8 cellular contexts compared by ENCODE assay signal in the genomic region with DNA sequence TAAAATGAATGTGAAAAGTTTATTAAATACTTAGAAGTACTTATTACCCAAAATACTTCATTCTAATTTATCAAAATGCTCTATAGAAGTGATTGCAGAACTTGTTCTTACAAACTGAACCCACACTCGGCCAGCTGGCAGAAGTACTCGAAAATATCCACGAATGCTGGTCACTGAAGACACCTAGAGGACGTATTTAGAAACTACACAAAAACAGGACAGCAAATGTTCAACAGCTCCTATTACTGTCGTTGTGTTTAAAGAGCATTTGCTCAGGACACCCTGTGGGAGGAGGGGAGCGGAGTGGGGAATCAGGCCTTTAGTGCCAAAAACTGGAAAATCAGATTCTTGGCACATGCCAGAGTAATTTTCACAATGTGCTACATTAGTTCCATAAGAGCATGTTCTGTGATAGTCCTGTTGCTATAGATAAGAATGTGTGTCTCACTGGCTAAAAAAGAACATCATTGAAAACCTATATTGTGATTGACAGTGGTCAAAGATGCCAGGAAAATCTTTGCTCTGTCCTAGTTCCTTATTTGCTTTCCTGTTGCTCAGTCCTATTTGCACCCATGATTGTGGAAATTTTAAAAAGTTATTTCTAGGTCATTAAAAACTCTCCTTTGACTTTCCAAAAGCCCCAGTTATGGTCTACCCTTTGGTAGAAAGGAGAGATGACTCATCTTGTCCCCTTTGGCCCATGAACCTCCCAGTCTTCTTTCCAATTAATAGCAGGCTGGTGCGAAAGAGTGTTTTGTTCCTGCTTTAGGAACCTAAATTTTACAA. TPM values are rescaled to one million over a fixed set of nuclear protein-coding genes. Genes with fewer than 3 reads are reported as not detected.
A peak's percentile ranks its signal among the peaks of the same experiment; 100 is the strongest.
DNase-seq lines count a peak whose midpoint lies in the region; ATAC-seq, FAIRE-seq and TF ChIP-seq lines count a peak whose summit lies in the region.

No MANE protein-coding gene starts in this region.

- 13 to 14% methylated on average over 7 of the region's 7 CpGs for WGBS in pancreas, 2 donors

- no peak overlapping the region for H3K4me3 Mint-ChIP-seq in glutamatergic neuron (ENCODE audit: unreplicated experiment)

- ATAC-seq in GM21381 (IDR thresholded peaks at IDR 0.05; ENCODE audit: unreplicated experiment) (peak; percentile 69), pancreas (peak; percentile 70 to 95 (median 93)), HG02970 (IDR thresholded peaks at IDR 0.05; ENCODE audit: low FRiP score, unreplicated experiment) (no peak)

- H4K20me1 ChIP-seq in Karpas-422 (ENCODE audit: insufficient read depth, low read depth, low read length), result no peaks in the 10 kb centered on the region
- no peaks in the 10 kb centered on the region for H4K20me1 ChIP-seq in PC-9 (ENCODE audit: insufficient read depth)

- no peaks in the 10 kb centered on the region for H3K27me3 ChIP-seq in Karpas-422 (ENCODE audit: low read length)
- no peaks in the 10 kb centered on the region for H3K27me3 ChIP-seq in PC-9 (ENCODE audit: insufficient read depth, low read depth)
- H3K27me3 ChIP-seq in pancreas, result no peaks in the 10 kb centered on the region

- BruUV-seq in PC-9 (replicated peaks; lab: Mats Ljungman, UMichigan), result no TSS peak

- POLR2A ChIA-PET in PC-9 (lab: Charles Lee; ENCODE audit: unreplicated experiment), result interaction anchor here (0.6 kb wide), 1 partner anchor 50 kb away, joined by 4 read pairs; no protein-coding TSS in a partner anchor

- intact Hi-C loops in PC-9 (cut with micrococcal nuclease; ENCODE audit: unreplicated experiment) (loop anchor here (5.0 to 10.0 kb wide), 5 partner anchors 492 to 1837 kb away; partner anchors contain the start of gene ARID5B), pancreas (cut with DNase I) (loop anchor here in 1 of 3 donors (5.0 kb wide), 1 partner anchor 487 kb away; no protein-coding TSS in a partner anchor)

- no peaks in the 10 kb centered on the region for H3K36me3 Mint-ChIP-seq in glutamatergic neuron (ENCODE audit: unreplicated experiment)

- H3K4me1 ChIP-seq in Karpas-422 (ENCODE audit: low read length), result no peaks in the 10 kb centered on the region
- H3K4me1 ChIP-seq in PC-9 (replicated peaks; ENCODE audit: insufficient read depth), result no peaks in the 10 kb centered on the region
- no peaks in the 10 kb centered on the region for H3K4me1 ChIP-seq in pancreas

- H3K4me3 ChIP-seq in Karpas-422 (ENCODE audit: low read length), result no peak overlapping the region
- no peak overlapping the region for H3K4me3 ChIP-seq in PC-9
- no peak overlapping the region for H3K4me3 ChIP-seq in pancreas

- no peak overlapping the region for H2AFZ ChIP-seq in Karpas-422 (ENCODE audit: low read length)
- no peak overlapping the region for H2AFZ ChIP-seq in PC-9

- H3K36me3 ChIP-seq in Karpas-422 (ENCODE audit: insufficient read depth, low read length) (no peaks in the 10 kb centered on the region), PC-9 (ENCODE audit: low read depth) (no peaks in the 10 kb centered on the region), pancreas (no peaks in the 10 kb centered on the region)

- H3K4me2 ChIP-seq in Karpas-422 (ENCODE audit: low read depth, low read length, poor library complexity, severe bottlenecking) (no peak overlapping the region), PC-9 (no peak overlapping the region)

- no peak overlapping the region for H3K27ac ChIP-seq in Karpas-422 (ENCODE audit: low read length)
- no peak overlapping the region for H3K27ac ChIP-seq in PC-9
- H3K27ac ChIP-seq in pancreas, result no peak overlapping the region

- no peaks in the 10 kb centered on the region for H3K9me3 ChIP-seq in Karpas-422 (ENCODE audit: low read length)
- no peaks in the 10 kb centered on the region for H3K9me3 ChIP-seq in PC-9 (ENCODE audit: insufficient read depth, low read depth)
- no peaks in the 10 kb centered on the region for H3K9me3 ChIP-seq in pancreas

- FAIRE-seq in pancreas (lab: Jason Lieb, UNC), result peak; percentile 94

- no peak overlapping the region for H3K27ac Mint-ChIP-seq in glutamatergic neuron (ENCODE audit: unreplicated experiment)

- CTCF ChIA-PET in PC-9 (lab: Charles Lee), result no interaction called here

- H3K79me2 ChIP-seq in Karpas-422 (ENCODE audit: low read length) (no peaks in the 10 kb centered on the region), PC-9 (ENCODE audit: low read depth) (no peaks in the 10 kb centered on the region)

- DNase-seq in DMS 273 treated with DMSO at 0.1 percent for 48 hours (lab: John Stamatoyannopoulos, UW) (peak; percentile 66), Karpas-422 (peak; percentile 84), PC-9 (peak; percentile 24 to 53), glutamatergic neuron (peak; percentile 24), pancreas (peak in 4 of 6 donors; percentile 26 to 48 (median 33))
- DNase-seq in activated gamma-delta T cell treated with anti-CD3 and anti-CD28 coated beads, Interleukin-2, amount 50 U/mL, for 16 hours (ENCODE audit: low read depth), result peak; percentile 25

- no peaks in the 10 kb centered on the region for H3K9me2 ChIP-seq in Karpas-422 (replicated peaks; ENCODE audit: insufficient read depth, low read length)
- H3K9me2 ChIP-seq in PC-9 (ENCODE audit: insufficient read depth), result no peaks in the 10 kb centered on the region

- no peak overlapping the region for H3K9ac ChIP-seq in Karpas-422 (ENCODE audit: low read length)

- H3K9me3 Mint-ChIP-seq in glutamatergic neuron (ENCODE audit: unreplicated experiment), result no peaks in the 10 kb centered on the region

- H3K27me3 Mint-ChIP-seq in glutamatergic neuron (ENCODE audit: unreplicated experiment), result peaks cover 2% of the 10 kb centered on the region

- no peaks in the 10 kb centered on the region for H3F3A ChIP-seq in PC-9 (ENCODE audit: insufficient read depth, low read depth)

- TF ChIP-seq CTCF in PC-9 (conservative IDR thresholded peaks at IDR 0.05) (peak; percentile 84), glutamatergic neuron (IDR thresholded peaks at IDR 0.05; ENCODE audit: partially characterized antibody, unreplicated experiment) (peak; percentile 82), pancreas (IDR thresholded peaks at IDR 0.05) (peak; percentile 47 to 65 (median 59))

- H3K4me1 Mint-ChIP-seq in glutamatergic neuron (ENCODE audit: low read depth, unreplicated experiment), result peaks cover 3% of the 10 kb centered on the region

RNA-seq across cellular contexts. Expression of gene NRBF2, which starts 49.0 kb away (rescaled TPM):
- total RNA-seq in Karpas-422 (2014; rRNA removed; shearing (Covaris generic); ENCODE audit: low replicate concordance), result 11.0 and 26.1 TPM in 2 replicates
- total RNA-seq in PC-9 (2021), result 14.7 and 22.1 TPM in 2 replicates
- 31.0 TPM for total RNA-seq in glutamatergic neuron (ENCODE audit: unreplicated experiment)
- 10 to 100 TPM in 2 of 6 donors, 1 to 10 TPM in 4; 5.0 to 10.2 (median 6.3) TPM for total RNA-seq in pancreas
- polyA plus RNA-seq in pancreas, result 1 to 10 TPM; 2.1 to 5.6 TPM

Comparison
In these comparisons a context has a peak if more than half of its experiments do, and no peak if none do; other contexts are left out.
1. DNase-seq: peak in every context shown above with its lines; median percentile 84 in Karpas-422; 66 in DMS 273 treated with DMSO at 0.1 percent for 48 hours; 38 in PC-9; 33 in pancreas; 25 in activated gamma-delta T cell treated with anti-CD3 and anti-CD28 coated beads, Interleukin-2, amount 50 U/mL, for 16 hours; 24 in glutamatergic neuron.